Comparison of ENCODE assay signal across 8 cellular contexts in the genomic region with DNA sequence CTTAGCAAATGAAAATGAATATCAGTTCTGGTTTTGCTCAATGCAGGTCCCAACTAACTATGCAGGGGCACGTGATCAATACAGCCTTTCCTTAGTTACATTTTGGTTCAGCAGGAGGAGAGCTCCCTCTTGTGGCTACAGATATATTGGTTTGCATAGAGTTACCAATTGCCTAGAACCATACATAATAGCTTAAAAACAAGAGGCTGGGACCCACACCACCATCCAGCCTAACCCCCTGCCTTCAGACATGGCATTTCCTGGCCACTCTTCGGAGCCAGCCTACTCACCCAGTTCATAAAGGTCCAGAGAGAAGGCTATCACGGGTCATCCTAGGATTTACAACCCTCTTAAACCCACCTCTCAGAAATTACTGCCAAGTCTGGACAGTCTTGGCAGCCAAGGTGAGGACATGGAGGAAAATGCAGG. TPM values are rescaled to one million over a fixed set of nuclear protein-coding genes. Genes with fewer than 3 reads are reported as not detected.
A peak's percentile ranks its signal among the peaks of the same experiment; 100 is the strongest.
DNase-seq lines count a peak whose midpoint lies in the region; TF ChIP-seq lines count a peak whose summit lies in the region.

No MANE protein-coding gene starts in this region.

- no peak overlapping the region for H2AFZ ChIP-seq in parathyroid adenoma

- H3K79me2 ChIP-seq in parathyroid adenoma: peaks cover 7% of the 10 kb centered on the region

- H3K9me3 Mint-ChIP-seq in activated naive CD4-positive, alpha-beta T cell treated with anti-CD3 and anti-CD28 coated beads, Interleukin-2, amount 10 ng/mL, durations not matched to agents 7 days and 5 days: no peaks in the 10 kb centered on the region

- no peak overlapping the region for H3K4me2 ChIP-seq in parathyroid adenoma (ENCODE audit: low read length)

- H3K4me1 Mint-ChIP-seq in activated naive CD4-positive, alpha-beta T cell treated with anti-CD3 and anti-CD28 coated beads, Interleukin-2, amount 10 ng/mL, durations not matched to agents 7 days and 5 days: peaks cover 8% of the 10 kb centered on the region

- H3K27ac ChIP-seq in Peyer's patch: no peak overlapping the region
- no peak overlapping the region for H3K27ac ChIP-seq in parathyroid adenoma

- DNase-seq in stimulated activated naive CD4-positive, alpha-beta T cell (lab: John Stamatoyannopoulos, UW): peak in 5 of 6 experiments; percentile 28 to 73 (median 65)
- no peak for DNase-seq in stimulated activated naive CD4-positive, alpha-beta T cell treated with Interleukin-2 at 50 U/mL for 16 hours (lab: John Stamatoyannopoulos, UW)
- DNase-seq in HFF-Myc (ENCODE audit: extremely low read depth, low read depth) (peak; percentile 76), LNCaP clone FGC (ENCODE audit: low read depth) (peak; percentile 56), Peyer's patch (peak in 2 of 3 donors; percentile 38 to 71), glomerular endothelial cell (ENCODE audit: extremely low read depth, low read depth, low spot score) (peak; percentile 78)
- peak; percentile 63 for DNase-seq in activated naive CD4-positive, alpha-beta T cell treated with anti-CD3 and anti-CD28 coated beads, Interleukin-2, amount 10 ng/mL, durations not matched to agents 7 days and 5 days

- H3K4me3 Mint-ChIP-seq in activated naive CD4-positive, alpha-beta T cell treated with anti-CD3 and anti-CD28 coated beads, Interleukin-2, amount 10 ng/mL, durations not matched to agents 7 days and 5 days: no peak overlapping the region

- H3K27me3 Mint-ChIP-seq in activated naive CD4-positive, alpha-beta T cell treated with anti-CD3 and anti-CD28 coated beads, Interleukin-2, amount 10 ng/mL, durations not matched to agents 7 days and 5 days: no peaks in the 10 kb centered on the region

- CTCF ChIA-PET in activated naive CD4-positive, alpha-beta T cell treated with anti-CD3 and anti-CD28 coated beads, Interleukin-2, amount 10 ng/mL, durations not matched to agents 7 days and 5 days (lab: Charles Lee): interaction anchor here (0.6 to 2.9 kb wide), 31 partner anchors 8 to 221 kb away, joined by 3 to 43 read pairs (median 4); partner anchors contain the start of genes CCDC93, DDX18 and INSIG2

- no peak overlapping the region for H3K27ac Mint-ChIP-seq in activated naive CD4-positive, alpha-beta T cell treated with anti-CD3 and anti-CD28 coated beads, Interleukin-2, amount 10 ng/mL, durations not matched to agents 7 days and 5 days

- H3K9ac ChIP-seq in parathyroid adenoma: no peak overlapping the region

- peak; percentile 82 for TF ChIP-seq CTCF in HFF-Myc (IDR thresholded peaks at IDR 0.05; ENCODE audit: low read depth, low read length, missing control alignments)
- TF ChIP-seq CTCF in LNCaP clone FGC (IDR thresholded peaks at IDR 0.05; ENCODE audit: control insufficient read depth, extremely low read depth, insufficient read depth): peak; percentile 74
- TF ChIP-seq CTCF in Peyer's patch (IDR thresholded peaks at IDR 0.05): peak; percentile 62 to 91 (median 88)
- TF ChIP-seq CTCF in parathyroid adenoma (IDR thresholded peaks at IDR 0.05): peak; percentile 92

- H3K4me1 ChIP-seq in Peyer's patch: peaks cover 0 to 8% (median 2%) of the 10 kb centered on the region in 4 donors
- H3K4me1 ChIP-seq in parathyroid adenoma: peaks cover 16% of the 10 kb centered on the region

- H3K27me3 ChIP-seq in Peyer's patch: no peaks in the 10 kb centered on the region
- no peaks in the 10 kb centered on the region for H3K27me3 ChIP-seq in parathyroid adenoma (ENCODE audit: control insufficient read depth, insufficient read depth, low read length)

- H3K36me3 ChIP-seq in Peyer's patch (peaks cover 2 to 85% (median 5%) of the 10 kb centered on the region in 3 donors), parathyroid adenoma (ENCODE audit: control insufficient read depth, insufficient read depth, low read length) (no peaks in the 10 kb centered on the region)

- no peak for TF ChIP-seq POLR2A in Peyer's patch (IDR thresholded peaks at IDR 0.05)

- H3K4me3 ChIP-seq in HFF-Myc (replicated peaks; ENCODE audit: low read depth, low read length): no peak overlapping the region
- H3K4me3 ChIP-seq in LNCaP clone FGC (ENCODE audit: low read depth, low read length): no peak overlapping the region
- no peak overlapping the region for H3K4me3 ChIP-seq in Peyer's patch
- no peak overlapping the region for H3K4me3 ChIP-seq in parathyroid adenoma (ENCODE audit: low read depth, low read length)

- peaks cover 54% of the 10 kb centered on the region for H3K36me3 Mint-ChIP-seq in activated naive CD4-positive, alpha-beta T cell treated with anti-CD3 and anti-CD28 coated beads, Interleukin-2, amount 10 ng/mL, durations not matched to agents 7 days and 5 days

- no peaks in the 10 kb centered on the region for H3K9me3 ChIP-seq in Peyer's patch
- H3K9me3 ChIP-seq in parathyroid adenoma (ENCODE audit: control insufficient read depth, low read length): no peaks in the 10 kb centered on the region

RNA-seq across cellular contexts. Expression of gene CCDC93, which starts 10.5 kb away (rescaled TPM):
- 10 to 100 TPM; 47.0 to 59.3 (median 55.0) TPM for total RNA-seq in Peyer's patch
- 12.9 and 19.7 TPM in 2 replicates for total RNA-seq in glomerular endothelial cell
